In genomic region chr14:100688598-100689499, GRCh38 we compare ENCODE assay signal across 11 cellular contexts. TPM values are rescaled to one million over a fixed set of nuclear protein-coding genes. Genes with fewer than 3 reads are reported as not detected.
DNase-seq lines count a peak whose midpoint lies in the region; ATAC-seq and TF ChIP-seq lines count a peak whose summit lies in the region.
"Had no signal": no experiment of that assay in that cellular context is flagged by ENCODE, and none has a peak within 500 bp of the region (broad histone marks: within the 10 kb centered on the region; RNA-seq: fewer than 3 reads in every experiment).

No MANE protein-coding gene starts in this region.

- no peaks in the 10 kb centered on the region for H3K4me1 ChIP-seq in naive thymus-derived CD4-positive, alpha-beta T cell (ENCODE audit: control insufficient read depth in 2 of 2, insufficient read depth in 2 of 2, low read length in 2 of 2)
- H3K4me1 ChIP-seq in tibial nerve = no peaks in the 10 kb centered on the region

- no peak overlapping the region for H3K27ac Mint-ChIP-seq in naive thymus-derived CD4-positive, alpha-beta T cell
- H3K27ac Mint-ChIP-seq: stimulated activated memory B cell treated with anti-CD40 and anti-IgM and Interleukin-4, amounts not matched to agents 10 μg/mL and 1 μg/mL and 100 μg/mL, for 72 hours had no signal

- TF ChIP-seq EP300 in tibial nerve (IDR thresholded peaks at IDR 0.05) = no peak

- ATAC-seq in GM21447 (IDR thresholded peaks at IDR 0.05; ENCODE audit: unreplicated experiment) = no peak
- ATAC-seq in naive thymus-derived CD4-positive, alpha-beta T cell = no peak
- ATAC-seq: stimulated activated memory B cell treated with anti-CD40 and anti-IgM and Interleukin-4, amounts not matched to agents 10 μg/mL and 1 μg/mL and 100 μg/mL, for 72 hours had no signal

- H3K9me3 Mint-ChIP-seq in naive thymus-derived CD4-positive, alpha-beta T cell = no peaks in the 10 kb centered on the region
- H3K9me3 Mint-ChIP-seq: stimulated activated memory B cell treated with anti-CD40 and anti-IgM and Interleukin-4, amounts not matched to agents 10 μg/mL and 1 μg/mL and 100 μg/mL, for 72 hours had no signal

- H3K27me3 Mint-ChIP-seq in naive thymus-derived CD4-positive, alpha-beta T cell = peaks cover 0 to 28% (median 5%) of the 10 kb centered on the region in 5 donors

- H3K4me3 ChIP-seq in naive thymus-derived CD4-positive, alpha-beta T cell (ENCODE audit: low read length) = no peak overlapping the region
- no peak overlapping the region for H3K4me3 ChIP-seq in tibial nerve

- no peak overlapping the region for H3K27ac ChIP-seq in naive thymus-derived CD4-positive, alpha-beta T cell (ENCODE audit: low read depth, low read length)
- H3K27ac ChIP-seq in tibial nerve = no peak overlapping the region

- TF ChIP-seq CTCF in tibial nerve (IDR thresholded peaks at IDR 0.05) = no peak

- 79 to 81% methylated on average over 25 to 26 of the region's 26 CpGs for WGBS in tibial nerve, 2 donors

- H3K36me3 ChIP-seq in naive thymus-derived CD4-positive, alpha-beta T cell (ENCODE audit: control insufficient read depth in 2 of 3, insufficient read depth in 3 of 3, low read length in 3 of 3) = no peaks in the 10 kb centered on the region
- no peaks in the 10 kb centered on the region for H3K36me3 ChIP-seq in tibial nerve

- no peaks in the 10 kb centered on the region for H3K27me3 ChIP-seq in naive thymus-derived CD4-positive, alpha-beta T cell (ENCODE audit: control insufficient read depth in 2 of 2, insufficient read depth in 2 of 2, low read length in 2 of 2)
- H3K27me3 ChIP-seq in tibial nerve = peaks cover 0 to 5% of the 10 kb centered on the region in 2 donors

- intact Hi-C loops in naive thymus-derived CD4-positive, alpha-beta T cell (cut with micrococcal nuclease) = no loop called here

- no peak for TF ChIP-seq POLR2A in tibial nerve (IDR thresholded peaks at IDR 0.05)

- H3K4me1 Mint-ChIP-seq in naive thymus-derived CD4-positive, alpha-beta T cell = peaks cover 0 to 3% (median 0%) of the 10 kb centered on the region in 7 donors
- H3K4me1 Mint-ChIP-seq: stimulated activated memory B cell treated with anti-CD40 and anti-IgM and Interleukin-4, amounts not matched to agents 10 μg/mL and 1 μg/mL and 100 μg/mL, for 72 hours had no signal

- POLR2A ChIA-PET in naive thymus-derived CD4-positive, alpha-beta T cell (lab: Charles Lee) = no interaction called here

- in situ Hi-C loops in ACHN (cut with HindIII; ENCODE audit: low pct_ligation_motif_present, low pct_unique_long_range_greater_than_20kb, low sequenced_read_pairs) = no loop called here

- no peaks in the 10 kb centered on the region for H3K36me3 Mint-ChIP-seq in naive thymus-derived CD4-positive, alpha-beta T cell
- H3K36me3 Mint-ChIP-seq: stimulated activated memory B cell treated with anti-CD40 and anti-IgM and Interleukin-4, amounts not matched to agents 10 μg/mL and 1 μg/mL and 100 μg/mL, for 72 hours had no signal

- DNase-seq in ACHN = peak; percentile 59
- peak; percentile 73 for DNase-seq in HT1080 (ENCODE audit: low read depth)
- DNase-seq in amniotic epithelial cell (ENCODE audit: low read depth) = peak; percentile 73
- DNase-seq in islet precursor cell = peak; percentile 77
- DNase-seq in MV-4-11 (lab: John Stamatoyannopoulos, UW) = no peak
- no peak for DNase-seq in naive thymus-derived CD4-positive, alpha-beta T cell
- no peak for DNase-seq in tibial nerve (ENCODE audit: low spot score in 2 of 2)

- CTCF ChIA-PET in naive thymus-derived CD4-positive, alpha-beta T cell (lab: Charles Lee) = no interaction called here

- no peak overlapping the region for H3K4me3 Mint-ChIP-seq in naive thymus-derived CD4-positive, alpha-beta T cell
- H3K4me3 Mint-ChIP-seq: stimulated activated memory B cell treated with anti-CD40 and anti-IgM and Interleukin-4, amounts not matched to agents 10 μg/mL and 1 μg/mL and 100 μg/mL, for 72 hours had no signal

- no peaks in the 10 kb centered on the region for H3K9me3 ChIP-seq in naive thymus-derived CD4-positive, alpha-beta T cell (ENCODE audit: control insufficient read depth in 2 of 3, low read length in 3 of 3)
- no peaks in the 10 kb centered on the region for H3K9me3 ChIP-seq in tibial nerve

RNA-seq across cellular contexts. Expression of gene DLK1, which starts 37.8 kb away (rescaled TPM):
- not detected in 2 replicates for total RNA-seq in HT1080 (2014; rRNA removed; shearing (Covaris generic))
- polyA plus RNA-seq in HT1080 (2015; cell fraction: cytosol; rRNA removed) = not detected in 2 replicates
- not detected in 2 replicates for polyA plus RNA-seq in HT1080 (2015; cell fraction: nucleus; rRNA removed)
- total RNA-seq in naive thymus-derived CD4-positive, alpha-beta T cell = not detected
- not detected for polyA plus RNA-seq in naive thymus-derived CD4-positive, alpha-beta T cell
- not detected for total RNA-seq in tibial nerve
- total RNA-seq: glomerular endothelial cell had no signal
- polyA plus RNA-seq: BJ had no signal

Comparison
In these comparisons a context has a peak if more than half of its experiments do, and no peak if none do; other contexts are left out.
1. DNase-seq: peak in ACHN (single experiment), HT1080 (single experiment), amniotic epithelial cell (single experiment) and islet precursor cell (single experiment); none in MV-4-11 (single experiment), naive thymus-derived CD4-positive, alpha-beta T cell (0 of 9) and tibial nerve (0 of 2).